ENCODE assay signal across 1 cellular context in genomic region chr6:57221936-57222683, GRCh38.
TF ChIP-seq lines count a peak whose summit lies in the region.

Gene RAB23, minus strand, starts transcription at chr6:57222307. Its CDS starts 11,927 bp downstream, at chr6:57210380.

TF ChIP-seq in K562, 482 proteins besides CTCF, POLR2A, EP300 and RAD21 (continued from another document and continues in another):
- TF ChIP-seq, protein P1, sequence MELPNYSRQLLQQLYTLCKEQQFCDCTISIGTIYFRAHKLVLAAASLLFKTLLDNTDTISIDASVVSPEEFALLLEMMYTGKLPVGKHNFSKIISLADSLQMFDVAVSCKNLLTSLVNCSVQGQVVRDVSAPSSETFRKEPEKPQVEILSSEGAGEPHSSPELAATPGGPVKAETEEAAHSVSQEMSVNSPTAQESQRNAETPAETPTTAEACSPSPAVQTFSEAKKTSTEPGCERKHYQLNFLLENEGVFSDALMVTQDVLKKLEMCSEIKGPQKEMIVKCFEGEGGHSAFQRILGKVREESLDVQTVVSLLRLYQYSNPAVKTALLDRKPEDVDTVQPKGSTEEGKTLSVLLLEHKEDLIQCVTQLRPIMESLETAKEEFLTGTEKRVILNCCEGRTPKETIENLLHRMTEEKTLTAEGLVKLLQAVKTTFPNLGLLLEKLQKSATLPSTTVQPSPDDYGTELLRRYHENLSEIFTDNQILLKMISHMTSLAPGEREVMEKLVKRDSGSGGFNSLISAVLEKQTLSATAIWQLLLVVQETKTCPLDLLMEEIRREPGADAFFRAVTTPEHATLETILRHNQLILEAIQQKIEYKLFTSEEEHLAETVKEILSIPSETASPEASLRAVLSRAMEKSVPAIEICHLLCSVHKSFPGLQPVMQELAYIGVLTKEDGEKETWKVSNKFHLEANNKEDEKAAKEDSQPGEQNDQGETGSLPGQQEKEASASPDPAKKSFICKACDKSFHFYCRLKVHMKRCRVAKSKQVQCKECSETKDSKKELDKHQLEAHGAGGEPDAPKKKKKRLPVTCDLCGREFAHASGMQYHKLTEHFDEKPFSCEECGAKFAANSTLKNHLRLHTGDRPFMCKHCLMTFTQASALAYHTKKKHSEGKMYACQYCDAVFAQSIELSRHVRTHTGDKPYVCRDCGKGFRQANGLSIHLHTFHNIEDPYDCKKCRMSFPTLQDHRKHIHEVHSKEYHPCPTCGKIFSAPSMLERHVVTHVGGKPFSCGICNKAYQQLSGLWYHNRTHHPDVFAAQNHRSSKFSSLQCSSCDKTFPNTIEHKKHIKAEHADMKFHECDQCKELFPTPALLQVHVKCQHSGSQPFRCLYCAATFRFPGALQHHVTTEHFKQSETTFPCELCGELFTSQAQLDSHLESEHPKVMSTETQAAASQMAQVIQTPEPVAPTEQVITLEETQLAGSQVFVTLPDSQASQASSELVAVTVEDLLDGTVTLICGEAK (IDR thresholded peaks at IDR 0.05), result peak; percentile 90
- TF ChIP-seq, protein P1 (CRISPR knock-in tag; IDR thresholded peaks at IDR 0.05), result peak; percentile 78
- TF ChIP-seq ZNF561 (CRISPR knock-in tag; conservative IDR thresholded peaks at IDR 0.05) (no peak), CHD1 (IDR thresholded peaks at IDR 0.05; ENCODE audit: low read length) (no peak), EGR1 (conservative IDR thresholded peaks at IDR 0.05) (no peak), HES1 (IDR thresholded peaks at IDR 0.05; ENCODE audit: low read depth) (no peak), ETV6 (IDR thresholded peaks at IDR 0.05; ENCODE audit: borderline replicate concordance in 1 of 2, low read depth in 2 of 2, low read length in 1 of 2) (no peak), ETV6 (CRISPR knock-in tag; IDR thresholded peaks at IDR 0.05; ENCODE audit: borderline replicate concordance) (no peak), CCNT2 (IDR thresholded peaks at IDR 0.05; ENCODE audit: borderline replicate concordance, extremely low read depth, insufficient read length, low read depth, low read length) (peak; percentile 62), SMAD3 (CRISPR knock-in tag; conservative IDR thresholded peaks at IDR 0.05) (no peak), DPF2 (IDR thresholded peaks at IDR 0.05) (no peak), POLR2G (IDR thresholded peaks at IDR 0.05; ENCODE audit: low read depth, low read length) (peak; percentile 83), SRSF7 (optimal IDR thresholded peaks at IDR 0.05; ENCODE audit: low read depth, low read length) (no peak), ZNF696 (CRISPR knock-in tag; conservative IDR thresholded peaks at IDR 0.05) (no peak), TAF7 (tag; IDR thresholded peaks at IDR 0.05) (no peak), BDP1 (IDR thresholded peaks at IDR 0.05; ENCODE audit: insufficient read depth, insufficient read length) (no peak), NONO (IDR thresholded peaks at IDR 0.05; ENCODE audit: low read depth in 2 of 2, low read length in 1 of 2) (peak in 1 of 2 experiments; percentile 38; a peak in 1 of 4 replicates), ZZZ3 (IDR thresholded peaks at IDR 0.05) (no peak), KLF6 (CRISPR knock-in tag; IDR thresholded peaks at IDR 0.05; ENCODE audit: borderline replicate concordance) (no peak), L3MBTL2 (IDR thresholded peaks at IDR 0.05) (peak; percentile 55; the same call in 1 of the 2 replicates), BRD4 (IDR thresholded peaks at IDR 0.05) (no peak), GTF2E2 (tag; IDR thresholded peaks at IDR 0.05) (no peak), TCF7 (IDR thresholded peaks at IDR 0.05; ENCODE audit: borderline replicate concordance) (no peak), ERF (CRISPR knock-in tag; IDR thresholded peaks at IDR 0.05) (no peak; the same call in 1 of the 2 replicates), ZNF436 (CRISPR knock-in tag; IDR thresholded peaks at IDR 0.05) (no peak), SNRNP70 (optimal IDR thresholded peaks at IDR 0.05; ENCODE audit: low read depth, low read length) (no peak), SIN3A (IDR thresholded peaks at IDR 0.05; ENCODE audit: borderline replicate concordance in 2 of 2, control insufficient read depth in 1 of 2, low read depth in 2 of 2, low read length in 2 of 2) (peak; percentile 31 to 40; a peak in 2 of 4 replicates), PYGO2 (tag; IDR thresholded peaks at IDR 0.05) (no peak), ZNF584 (CRISPR knock-in tag; IDR thresholded peaks at IDR 0.05; ENCODE audit: low read depth) (no peak), SLC30A9 (CRISPR knock-in tag; IDR thresholded peaks at IDR 0.05) (no peak), PCBP2 (IDR thresholded peaks at IDR 0.05; ENCODE audit: low read depth, low read length, poor library complexity, severe bottlenecking) (no peak), STAG1 (CRISPR knock-in tag; IDR thresholded peaks at IDR 0.05; ENCODE audit: borderline replicate concordance) (no peak), ZBTB17 (CRISPR knock-in tag; IDR thresholded peaks at IDR 0.05) (no peak; the same call in 1 of the 2 replicates), TSC22D4 (tag; IDR thresholded peaks at IDR 0.05) (no peak), MECOM (CRISPR knock-in tag; IDR thresholded peaks at IDR 0.05) (no peak), HDAC6 (IDR thresholded peaks at IDR 0.05; ENCODE audit: low read depth, low read length) (no peak), MYNN (IDR thresholded peaks at IDR 0.05) (no peak), MYNN (CRISPR knock-in tag; IDR thresholded peaks at IDR 0.05) (no peak), MEF2A (IDR thresholded peaks at IDR 0.05; ENCODE audit: control insufficient read depth, low read depth, low read length) (no peak), COPS2 (conservative IDR thresholded peaks at IDR 0.05) (no peak), NFE2L1 (tag; IDR thresholded peaks at IDR 0.05; ENCODE audit: borderline replicate concordance, low read depth) (no peak), STAT5A (IDR thresholded peaks at IDR 0.05; ENCODE audit: borderline replicate concordance, low read length) (no peak), NFIX (CRISPR knock-in tag; IDR thresholded peaks at IDR 0.05; ENCODE audit: low read depth) (no peak), RCOR1 (IDR thresholded peaks at IDR 0.05; ENCODE audit: borderline replicate concordance in 1 of 2, low read depth in 2 of 2, low read length in 2 of 2) (0 out of 4 replicates have a peak, but pooled peaks of 1 of the 2 experiments have one; percentile 14), ZKSCAN8 (CRISPR knock-in tag; IDR thresholded peaks at IDR 0.05) (no peak), ZNF79 (CRISPR knock-in tag; IDR thresholded peaks at IDR 0.05; ENCODE audit: low read depth) (no peak), STAT5B (CRISPR knock-in tag; IDR thresholded peaks at IDR 0.05) (no peak), CEBPB (tag; IDR thresholded peaks at IDR 0.05) (no peak), DEAF1 (CRISPR knock-in tag; IDR thresholded peaks at IDR 0.05) (no peak), TEAD4 (IDR thresholded peaks at IDR 0.05; ENCODE audit: low read length) (no peak), TEAD4 (CRISPR knock-in tag; IDR thresholded peaks at IDR 0.05; ENCODE audit: borderline replicate concordance) (no peak), ZNF384 (IDR thresholded peaks at IDR 0.05; ENCODE audit: low read depth, low read length) (no peak)
- TF ChIP-seq, protein P2, sequence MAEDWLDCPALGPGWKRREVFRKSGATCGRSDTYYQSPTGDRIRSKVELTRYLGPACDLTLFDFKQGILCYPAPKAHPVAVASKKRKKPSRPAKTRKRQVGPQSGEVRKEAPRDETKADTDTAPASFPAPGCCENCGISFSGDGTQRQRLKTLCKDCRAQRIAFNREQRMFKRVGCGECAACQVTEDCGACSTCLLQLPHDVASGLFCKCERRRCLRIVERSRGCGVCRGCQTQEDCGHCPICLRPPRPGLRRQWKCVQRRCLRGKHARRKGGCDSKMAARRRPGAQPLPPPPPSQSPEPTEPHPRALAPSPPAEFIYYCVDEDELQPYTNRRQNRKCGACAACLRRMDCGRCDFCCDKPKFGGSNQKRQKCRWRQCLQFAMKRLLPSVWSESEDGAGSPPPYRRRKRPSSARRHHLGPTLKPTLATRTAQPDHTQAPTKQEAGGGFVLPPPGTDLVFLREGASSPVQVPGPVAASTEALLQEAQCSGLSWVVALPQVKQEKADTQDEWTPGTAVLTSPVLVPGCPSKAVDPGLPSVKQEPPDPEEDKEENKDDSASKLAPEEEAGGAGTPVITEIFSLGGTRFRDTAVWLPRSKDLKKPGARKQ (CRISPR knock-in tag; IDR thresholded peaks at IDR 0.05), result no peak
- TF ChIP-seq, protein P3, sequence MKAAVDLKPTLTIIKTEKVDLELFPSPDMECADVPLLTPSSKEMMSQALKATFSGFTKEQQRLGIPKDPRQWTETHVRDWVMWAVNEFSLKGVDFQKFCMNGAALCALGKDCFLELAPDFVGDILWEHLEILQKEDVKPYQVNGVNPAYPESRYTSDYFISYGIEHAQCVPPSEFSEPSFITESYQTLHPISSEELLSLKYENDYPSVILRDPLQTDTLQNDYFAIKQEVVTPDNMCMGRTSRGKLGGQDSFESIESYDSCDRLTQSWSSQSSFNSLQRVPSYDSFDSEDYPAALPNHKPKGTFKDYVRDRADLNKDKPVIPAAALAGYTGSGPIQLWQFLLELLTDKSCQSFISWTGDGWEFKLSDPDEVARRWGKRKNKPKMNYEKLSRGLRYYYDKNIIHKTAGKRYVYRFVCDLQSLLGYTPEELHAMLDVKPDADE (conservative IDR thresholded peaks at IDR 0.05; ENCODE audit: control insufficient read depth, low read depth, low read length), result peak; percentile 48
- TF ChIP-seq, protein P4, sequence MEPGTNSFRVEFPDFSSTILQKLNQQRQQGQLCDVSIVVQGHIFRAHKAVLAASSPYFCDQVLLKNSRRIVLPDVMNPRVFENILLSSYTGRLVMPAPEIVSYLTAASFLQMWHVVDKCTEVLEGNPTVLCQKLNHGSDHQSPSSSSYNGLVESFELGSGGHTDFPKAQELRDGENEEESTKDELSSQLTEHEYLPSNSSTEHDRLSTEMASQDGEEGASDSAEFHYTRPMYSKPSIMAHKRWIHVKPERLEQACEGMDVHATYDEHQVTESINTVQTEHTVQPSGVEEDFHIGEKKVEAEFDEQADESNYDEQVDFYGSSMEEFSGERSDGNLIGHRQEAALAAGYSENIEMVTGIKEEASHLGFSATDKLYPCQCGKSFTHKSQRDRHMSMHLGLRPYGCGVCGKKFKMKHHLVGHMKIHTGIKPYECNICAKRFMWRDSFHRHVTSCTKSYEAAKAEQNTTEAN (CRISPR knock-in tag; IDR thresholded peaks at IDR 0.05), result no peak
- TF ChIP-seq, protein P5, sequence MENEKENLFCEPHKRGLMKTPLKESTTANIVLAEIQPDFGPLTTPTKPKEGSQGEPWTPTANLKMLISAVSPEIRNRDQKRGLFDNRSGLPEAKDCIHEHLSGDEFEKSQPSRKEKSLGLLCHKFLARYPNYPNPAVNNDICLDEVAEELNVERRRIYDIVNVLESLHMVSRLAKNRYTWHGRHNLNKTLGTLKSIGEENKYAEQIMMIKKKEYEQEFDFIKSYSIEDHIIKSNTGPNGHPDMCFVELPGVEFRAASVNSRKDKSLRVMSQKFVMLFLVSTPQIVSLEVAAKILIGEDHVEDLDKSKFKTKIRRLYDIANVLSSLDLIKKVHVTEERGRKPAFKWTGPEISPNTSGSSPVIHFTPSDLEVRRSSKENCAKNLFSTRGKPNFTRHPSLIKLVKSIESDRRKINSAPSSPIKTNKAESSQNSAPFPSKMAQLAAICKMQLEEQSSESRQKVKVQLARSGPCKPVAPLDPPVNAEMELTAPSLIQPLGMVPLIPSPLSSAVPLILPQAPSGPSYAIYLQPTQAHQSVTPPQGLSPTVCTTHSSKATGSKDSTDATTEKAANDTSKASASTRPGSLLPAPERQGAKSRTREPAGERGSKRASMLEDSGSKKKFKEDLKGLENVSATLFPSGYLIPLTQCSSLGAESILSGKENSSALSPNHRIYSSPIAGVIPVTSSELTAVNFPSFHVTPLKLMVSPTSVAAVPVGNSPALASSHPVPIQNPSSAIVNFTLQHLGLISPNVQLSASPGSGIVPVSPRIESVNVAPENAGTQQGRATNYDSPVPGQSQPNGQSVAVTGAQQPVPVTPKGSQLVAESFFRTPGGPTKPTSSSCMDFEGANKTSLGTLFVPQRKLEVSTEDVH (IDR thresholded peaks at IDR 0.05; ENCODE audit: low read depth, partially characterized antibody), result no peak
